Comparison of ENCODE assay signal across 22 cellular contexts in genomic region chr1:115524211-115524610, GRCh38.
"Had no signal": no experiment of that assay in that cellular context is flagged by ENCODE, and none has a peak within 500 bp of the region (broad histone marks: within the 10 kb centered on the region; RNA-seq: fewer than 3 reads in every experiment).

No MANE protein-coding gene starts in this region.

- H3K79me2 ChIP-seq: parathyroid adenoma had no signal

- H2AFZ ChIP-seq: parathyroid adenoma had no signal

- H3K4me1 Mint-ChIP-seq: activated naive CD8-positive, alpha-beta T cell treated with anti-CD3 and anti-CD28 coated beads for 36 hours; activated T-helper 17 cell treated with anti-CD3 and anti-CD28 coated beads, Interleukin-2, amount 50 U/mL, for 72 hours; naive thymus-derived CD8-positive, alpha-beta T cell; stimulated activated naive CD8-positive, alpha-beta T cell treated with anti-CD3 and anti-CD28 coated beads, Interleukin-15, amount 100 ng/mL, for 72 hours had no signal

- H3K9ac ChIP-seq: parathyroid adenoma had no signal

- H3K4me1 ChIP-seq: gastrocnemius medialis, parathyroid adenoma, suprapubic skin had no signal

- ATAC-seq: activated T-helper 17 cell treated with anti-CD3 and anti-CD28 coated beads, Interleukin-2, amount 50 U/mL, for 72 hours; effector memory CD8-positive, alpha-beta T cell; gastrocnemius medialis; naive thymus-derived CD8-positive, alpha-beta T cell; sciatic nerve; stimulated activated naive CD8-positive, alpha-beta T cell treated with anti-CD3 and anti-CD28 coated beads, Interleukin-15, amount 100 ng/mL, for 72 hours had no signal

- H3K9me3 Mint-ChIP-seq: activated naive CD8-positive, alpha-beta T cell treated with anti-CD3 and anti-CD28 coated beads for 36 hours; activated T-helper 17 cell treated with anti-CD3 and anti-CD28 coated beads, Interleukin-2, amount 50 U/mL, for 72 hours; effector memory CD8-positive, alpha-beta T cell; naive thymus-derived CD8-positive, alpha-beta T cell; stimulated activated naive CD8-positive, alpha-beta T cell treated with anti-CD3 and anti-CD28 coated beads, Interleukin-15, amount 100 ng/mL, for 72 hours; T-helper 1 cell treated with Interleukin-12 subunit alpha and Interleukin-12 subunit beta and Interleukin-4 antibody, amounts not matched to agents 30 μg/mL and 1 μg/mL, for 36 hours had no signal

- H3K27ac Mint-ChIP-seq: activated naive CD8-positive, alpha-beta T cell treated with anti-CD3 and anti-CD28 coated beads for 36 hours; activated T-helper 17 cell treated with anti-CD3 and anti-CD28 coated beads, Interleukin-2, amount 50 U/mL, for 72 hours; effector memory CD8-positive, alpha-beta T cell; naive thymus-derived CD8-positive, alpha-beta T cell; stimulated activated naive CD8-positive, alpha-beta T cell treated with anti-CD3 and anti-CD28 coated beads, Interleukin-15, amount 100 ng/mL, for 72 hours; T-helper 1 cell treated with Interleukin-12 subunit alpha and Interleukin-12 subunit beta and Interleukin-4 antibody, amounts not matched to agents 30 μg/mL and 1 μg/mL, for 36 hours had no signal

- H3K9me3 ChIP-seq: gastrocnemius medialis, neutrophil, suprapubic skin, transverse colon, vagina had no signal

- H3K4me3 Mint-ChIP-seq: activated naive CD8-positive, alpha-beta T cell treated with anti-CD3 and anti-CD28 coated beads for 36 hours; activated T-helper 17 cell treated with anti-CD3 and anti-CD28 coated beads, Interleukin-2, amount 50 U/mL, for 72 hours; effector memory CD8-positive, alpha-beta T cell; naive thymus-derived CD8-positive, alpha-beta T cell; stimulated activated naive CD8-positive, alpha-beta T cell treated with anti-CD3 and anti-CD28 coated beads, Interleukin-15, amount 100 ng/mL, for 72 hours; T-helper 1 cell treated with Interleukin-12 subunit alpha and Interleukin-12 subunit beta and Interleukin-4 antibody, amounts not matched to agents 30 μg/mL and 1 μg/mL, for 36 hours had no signal

- H3K4me3 ChIP-seq: gastrocnemius medialis, smooth muscle cell, suprapubic skin, transverse colon, vagina had no signal

- H3K27ac ChIP-seq: gastrocnemius medialis, neutrophil, parathyroid adenoma, suprapubic skin, transverse colon, vagina had no signal

- H3K36me3 ChIP-seq: gastrocnemius medialis, neutrophil, suprapubic skin, transverse colon, vagina had no signal

- H3K27me3 ChIP-seq: gastrocnemius medialis, neutrophil, suprapubic skin, transverse colon, vagina had no signal

- H3K36me3 Mint-ChIP-seq: activated naive CD8-positive, alpha-beta T cell treated with anti-CD3 and anti-CD28 coated beads for 36 hours; naive thymus-derived CD8-positive, alpha-beta T cell had no signal

- DNase-seq: activated CD4-positive, alpha-beta T cell treated with anti-CD3 and anti-CD28 coated beads, Interleukin-2, amount 50 U/mL, for 4 hours; activated naive CD4-positive, alpha-beta T cell; activated naive CD8-positive, alpha-beta T cell treated with anti-CD3 and anti-CD28 coated beads for 36 hours; activated T-cell treated with anti-CD3 and anti-CD28 coated beads for 4 hours; amniotic stem cell; caudate nucleus; effector memory CD8-positive, alpha-beta T cell; gastrocnemius medialis; head of caudate nucleus; kidney; naive thymus-derived CD8-positive, alpha-beta T cell; stimulated activated CD4-positive, alpha-beta T cell treated with anti-CD3 and anti-CD28 coated beads, Interleukin-4, amount 100 ng/mL, for 1 hour; stimulated activated naive CD8-positive, alpha-beta T cell treated with anti-CD3 and anti-CD28 coated beads, Interleukin-15, amount 100 ng/mL, for 72 hours; transverse colon had no signal

- H3K4me2 ChIP-seq: smooth muscle cell had no signal
